In the genomic region with DNA sequence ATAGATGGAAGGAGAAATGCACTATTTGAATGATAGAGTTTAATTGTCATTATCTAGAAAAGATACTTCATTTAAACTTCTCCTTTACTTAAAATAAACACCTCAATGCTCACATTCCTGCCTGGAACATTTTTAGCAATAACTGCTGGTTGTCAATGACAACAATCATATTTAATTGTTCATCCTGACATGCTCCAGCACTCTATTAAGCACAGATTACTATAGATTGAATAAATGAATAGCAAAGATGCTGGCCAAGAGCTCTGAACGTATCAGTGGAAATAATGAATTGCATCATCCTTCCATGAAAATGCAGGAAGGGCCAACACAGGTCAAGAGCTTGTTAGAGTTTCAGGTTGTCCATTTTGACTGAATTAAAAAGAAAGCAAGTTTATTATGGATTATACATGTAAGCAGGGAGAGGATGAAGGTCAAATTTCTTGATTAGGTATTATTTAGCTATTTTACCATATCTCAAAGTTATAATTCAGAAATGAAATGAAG, we compare ENCODE assay signal across 17 cellular contexts.
DNase-seq lines count a peak whose midpoint lies in the region; ATAC-seq, FAIRE-seq and TF ChIP-seq lines count a peak whose summit lies in the region.
"Had no signal": no experiment of that assay in that cellular context is flagged by ENCODE, and none has a peak within 500 bp of the region (broad histone marks: within the 10 kb centered on the region; RNA-seq: fewer than 3 reads in every experiment).

No MANE protein-coding gene starts in this region.

- DNase-seq in NCI-H748 (lab: John Stamatoyannopoulos, UW; ENCODE audit: unreplicated experiment) (peak; percentile 28), NCI-H748 treated with DMSO at 0.1 percent for 48 hours (lab: John Stamatoyannopoulos, UW) (no peak), RWPE2 (ENCODE audit: low spot score) (no peak), dermis microvascular lymphatic vessel endothelial cell (ENCODE audit: low read depth in 2 of 2) (peak; percentile 41 to 63), right lobe of liver (no peak), GM12892 (ENCODE audit: insufficient read length) (no peak), NCI-H1436 (lab: John Stamatoyannopoulos, UW) (no peak)
- DNase-seq: C1 segment of cervical spinal cord, EL, H9, NCI-H2029, NCI-H526 treated with DMSO at 0.1 percent for 48 hours, OCI-M1 had no signal

- H3K36me3 ChIP-seq in RWPE2 (ENCODE audit: low read depth), result no peaks in the 10 kb centered on the region
- H3K36me3 ChIP-seq in right lobe of liver, result no peaks in the 10 kb centered on the region
- H3K36me3 ChIP-seq: SJCRH30 had no signal

- H3K27ac ChIP-seq in RWPE2 (ENCODE audit: poor library complexity, severe bottlenecking) (peak overlapping the region; percentile 50), right lobe of liver (peak overlapping the region in 2 of 3 donors; percentile 12 to 13)
- H3K27ac ChIP-seq: A549, RWPE1, SJCRH30 had no signal

- H3K4me1 ChIP-seq in RWPE2 (ENCODE audit: insufficient read depth, poor library complexity, severe bottlenecking), result peaks cover 18% of the 10 kb centered on the region
- H3K4me1 ChIP-seq in right lobe of liver, result peaks cover 0 to 13% (median 1%) of the 10 kb centered on the region in 4 donors
- H3K4me1 ChIP-seq: A549, SJCRH30 had no signal

- TF ChIP-seq CTCF in RWPE2 (IDR thresholded peaks at IDR 0.05; ENCODE audit: poor library complexity, severe bottlenecking) (no peak), right lobe of liver (IDR thresholded peaks at IDR 0.05) (no peak)

- H3K4me3 ChIP-seq in RWPE2 (ENCODE audit: severe bottlenecking), result no peak overlapping the region
- H3K4me3 ChIP-seq in right lobe of liver, result no peak overlapping the region
- H3K4me3 ChIP-seq: A549, SJCRH30 had no signal

- 0% methylated on average over 1 of the region's 1 CpG for WGBS in right lobe of liver (ENCODE audit: insufficient coverage, low coverage, low lambda C conversion rate, missing lambda C conversion rate)

- intact Hi-C loops in right lobe of liver (cut with DNase I), result loop anchor here in 1 of 2 donors (10.0 kb wide), 1 partner anchor 315 kb away; no protein-coding TSS in a partner anchor

- FAIRE-seq in GM12892 (lab: Jason Lieb, UNC), result no peak
- FAIRE-seq: A549 had no signal

- ATAC-seq in RWPE2 (ENCODE audit: low read depth), result no peak
- peak; percentile 59 to 67 (median 64) for ATAC-seq in right lobe of liver
- ATAC-seq in GM21619 (IDR thresholded peaks at IDR 0.05; ENCODE audit: unreplicated experiment), result no peak
- ATAC-seq: A549 had no signal

- H3K9me3 ChIP-seq in RWPE2 (ENCODE audit: severe bottlenecking) (no peaks in the 10 kb centered on the region), right lobe of liver (no peaks in the 10 kb centered on the region)
- H3K9me3 ChIP-seq: A549, SJCRH30 had no signal

- TF ChIP-seq POLR2A in right lobe of liver (IDR thresholded peaks at IDR 0.05), result no peak
- no peak for TF ChIP-seq POLR2A in GM12892 (IDR thresholded peaks at IDR 0.05; ENCODE audit: low read depth, low read length)

- no peaks in the 10 kb centered on the region for H3K27me3 ChIP-seq in RWPE2 (ENCODE audit: insufficient read depth, poor library complexity, severe bottlenecking)
- H3K27me3 ChIP-seq in right lobe of liver, result no peaks in the 10 kb centered on the region
- H3K27me3 ChIP-seq: SJCRH30 had no signal

Comparison
In these comparisons a context has a peak if more than half of its experiments do, and no peak if none do; other contexts are left out.
1. DNase-seq: peak in NCI-H748 (single experiment) and dermis microvascular lymphatic vessel endothelial cell (2 of 2); none in NCI-H748 treated with DMSO at 0.1 percent for 48 hours (single experiment), RWPE2 (single experiment), right lobe of liver (0 of 3), GM12892 (single experiment) and NCI-H1436 (single experiment).
2. ATAC-seq: peak in right lobe of liver (4 of 4); none in RWPE2 (single experiment) and GM21619 (single experiment).